12 cellular contexts compared by ENCODE assay signal in genomic region chr9:109181284-109181683, GRCh38. TPM values are rescaled to one million over a fixed set of nuclear protein-coding genes. Genes with fewer than 3 reads are reported as not detected.
DNase-seq lines count a peak whose midpoint lies in the region; ATAC-seq and TF ChIP-seq lines count a peak whose summit lies in the region.
"Had no signal": no experiment of that assay in that cellular context is flagged by ENCODE, and none has a peak within 500 bp of the region (broad histone marks: within the 10 kb centered on the region; RNA-seq: fewer than 3 reads in every experiment).

No MANE protein-coding gene starts in this region.

- no peaks in the 10 kb centered on the region for H3K9me3 Mint-ChIP-seq in activated naive CD8-positive, alpha-beta T cell treated with anti-CD3 and anti-CD28 coated beads, Interleukin-2, amount 10 ng/mL, durations not matched to agents 7 days and 5 days
- H3K9me3 Mint-ChIP-seq: neural progenitor cell had no signal

- no peaks in the 10 kb centered on the region for H3K9me3 ChIP-seq in vagina

- ATAC-seq in GM19468 (IDR thresholded peaks at IDR 0.05; ENCODE audit: extremely low read depth, unreplicated experiment), result peak; percentile 51
- ATAC-seq in HG03378 (IDR thresholded peaks at IDR 0.05; ENCODE audit: unreplicated experiment), result peak; percentile 83
- peak; percentile 98 for ATAC-seq in activated naive CD8-positive, alpha-beta T cell treated with anti-CD3 and anti-CD28 coated beads, Interleukin-2, amount 10 ng/mL, durations not matched to agents 7 days and 5 days (ENCODE audit: low read depth)
- ATAC-seq: HepG2 had no signal

- TF ChIP-seq CTCF in GM13976 (IDR thresholded peaks at IDR 0.05; ENCODE audit: borderline replicate concordance, control extremely low read depth, extremely low read depth, insufficient read depth, missing control alignments) (no peak), vagina (IDR thresholded peaks at IDR 0.05) (no peak)

- H3K27me3 ChIP-seq in vagina, result no peaks in the 10 kb centered on the region
- H3K27me3 ChIP-seq: neural progenitor cell had no signal

- intact Hi-C loops in vagina (cut with DNase I), result no loop called here
- intact Hi-C loops in head of caudate nucleus (cut with DNase I), result no loop called here

- in situ Hi-C loops in GM13976 (cut with MboI; ENCODE audit: low sequenced_read_pairs, unreplicated experiment), result no loop called here

- DNase-seq in GM13976 (ENCODE audit: low spot score) (peak; percentile 65), COR-L47 (lab: John Stamatoyannopoulos, UW) (no peak), vagina (ENCODE audit: extremely low spot score in 2 of 2) (no peak), glomerular visceral epithelial cell (ENCODE audit: extremely low spot score) (no peak), head of caudate nucleus (no peak)
- peak; percentile 41 for DNase-seq in activated naive CD8-positive, alpha-beta T cell treated with anti-CD3 and anti-CD28 coated beads, Interleukin-2, amount 10 ng/mL, durations not matched to agents 7 days and 5 days
- DNase-seq: NCI-H446 treated with DMSO at 0.1 percent for 48 hours had no signal

- H3K4me3 Mint-ChIP-seq in activated naive CD8-positive, alpha-beta T cell treated with anti-CD3 and anti-CD28 coated beads, Interleukin-2, amount 10 ng/mL, durations not matched to agents 7 days and 5 days, result peak overlapping the region; percentile 6
- H3K4me3 Mint-ChIP-seq: neural progenitor cell had no signal

- peaks cover 29% of the 10 kb centered on the region for H3K4me1 Mint-ChIP-seq in activated naive CD8-positive, alpha-beta T cell treated with anti-CD3 and anti-CD28 coated beads, Interleukin-2, amount 10 ng/mL, durations not matched to agents 7 days and 5 days

- no peak overlapping the region for H3K4me3 ChIP-seq in vagina
- H3K4me3 ChIP-seq: neural progenitor cell, SK-N-MC had no signal

- peaks cover 26% of the 10 kb centered on the region for H3K27me3 Mint-ChIP-seq in activated naive CD8-positive, alpha-beta T cell treated with anti-CD3 and anti-CD28 coated beads, Interleukin-2, amount 10 ng/mL, durations not matched to agents 7 days and 5 days

- H3K27ac Mint-ChIP-seq in activated naive CD8-positive, alpha-beta T cell treated with anti-CD3 and anti-CD28 coated beads, Interleukin-2, amount 10 ng/mL, durations not matched to agents 7 days and 5 days, result peak overlapping the region; percentile 78
- H3K27ac Mint-ChIP-seq: neural progenitor cell had no signal

- H3K4me1 ChIP-seq in vagina, result no peaks in the 10 kb centered on the region
- H3K4me1 ChIP-seq: neural progenitor cell had no signal

- TF ChIP-seq POLR2A in vagina (IDR thresholded peaks at IDR 0.05), result no peak

- no peak overlapping the region for H3K27ac ChIP-seq in vagina
- H3K27ac ChIP-seq: neural progenitor cell, SK-N-MC had no signal

- H3K36me3 Mint-ChIP-seq in activated naive CD8-positive, alpha-beta T cell treated with anti-CD3 and anti-CD28 coated beads, Interleukin-2, amount 10 ng/mL, durations not matched to agents 7 days and 5 days, result peaks cover 5% of the 10 kb centered on the region
- H3K36me3 Mint-ChIP-seq: neural progenitor cell had no signal

- POLR2A ChIA-PET in activated naive CD8-positive, alpha-beta T cell treated with anti-CD3 and anti-CD28 coated beads, Interleukin-2, amount 10 ng/mL, durations not matched to agents 7 days and 5 days (lab: Charles Lee), result interaction anchor here (0.5 to 1.2 kb wide), 3 partner anchors 9 to 139 kb away, joined by 3 to 5 read pairs (median 3); no protein-coding TSS in a partner anchor

- H3K36me3 ChIP-seq in vagina, result no peaks in the 10 kb centered on the region
- H3K36me3 ChIP-seq: neural progenitor cell had no signal

RNA-seq across cellular contexts. Expression of gene FRRS1L, which starts 14.2 kb away (rescaled TPM):
- total RNA-seq in activated naive CD8-positive, alpha-beta T cell treated with anti-CD3 and anti-CD28 coated beads, Interleukin-2, amount 10 ng/mL, durations not matched to agents 7 days and 5 days, result not detected
- 2.2 TPM for total RNA-seq in vagina

Comparison
In these comparisons a context has a peak if more than half of its experiments do, and no peak if none do; other contexts are left out.
1. DNase-seq: peak in GM13976 (single experiment) and activated naive CD8-positive, alpha-beta T cell treated with anti-CD3 and anti-CD28 coated beads, Interleukin-2, amount 10 ng/mL, durations not matched to agents 7 days and 5 days (single experiment); none in COR-L47 (single experiment), vagina (0 of 2), glomerular visceral epithelial cell (single experiment) and head of caudate nucleus (0 of 42).
2. Peak in every context shown above with its lines, with median percentiles within 50 percentile points of each other: ATAC-seq.